ENCODE assay signal across 10 cellular contexts in the genomic region with DNA sequence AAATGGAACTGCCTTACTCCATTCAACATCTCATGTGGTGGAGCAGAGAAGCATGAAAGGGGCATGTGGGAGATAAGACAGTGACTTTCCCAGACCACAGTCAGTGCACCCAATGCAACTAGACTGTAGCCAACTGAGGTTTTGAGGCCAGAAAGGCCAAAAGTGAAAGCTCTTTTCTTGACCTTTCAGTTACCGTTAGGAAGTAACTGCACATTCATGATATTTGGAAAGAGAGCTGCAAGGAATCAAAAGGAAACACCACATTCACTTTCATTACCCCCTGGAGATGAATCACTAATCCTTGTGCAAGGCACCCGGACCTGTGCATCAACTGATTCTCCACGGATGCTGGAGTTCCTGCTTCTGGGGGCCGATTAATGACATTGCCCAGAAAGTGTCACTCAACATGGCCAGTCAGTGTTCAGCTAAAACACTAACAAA.
DNase-seq lines count a peak whose midpoint lies in the region; ATAC-seq, FAIRE-seq and TF ChIP-seq lines count a peak whose summit lies in the region.
"Had no signal": no experiment of that assay in that cellular context is flagged by ENCODE, and none has a peak within 500 bp of the region (broad histone marks: within the 10 kb centered on the region; RNA-seq: fewer than 3 reads in every experiment).

No MANE protein-coding gene starts in this region.

- H3K4me1 ChIP-seq in MM.1S (ENCODE audit: low read length): peaks cover 8% of the 10 kb centered on the region; the same call in 1 of the 2 replicates

- H3F3A ChIP-seq in MM.1S (ENCODE audit: insufficient read depth, low read length): peaks cover 7% of the 10 kb centered on the region; the same call in 1 of the 2 replicates

- H3K79me2 ChIP-seq in MM.1S (ENCODE audit: low read length): no peaks in the 10 kb centered on the region

- no peak overlapping the region for H3K9ac ChIP-seq in MM.1S (ENCODE audit: low read length)

- no peaks in the 10 kb centered on the region for H3K36me3 ChIP-seq in MM.1S (replicated peaks; ENCODE audit: insufficient read depth, low read length)

- H3K4me3 ChIP-seq in MM.1S (ENCODE audit: low read length): no peak overlapping the region

- H3K9me3 ChIP-seq in MM.1S (replicated peaks; ENCODE audit: insufficient read depth, low read length): no peaks in the 10 kb centered on the region

- FAIRE-seq in GM18507 (lab: Jason Lieb, UNC): peak; percentile 66
- FAIRE-seq: TTC549 had no signal

- peak overlapping the region; percentile 21; the same call in 1 of the 2 replicates for H3K4me2 ChIP-seq in MM.1S (ENCODE audit: low read depth, low read length)

- H2AFZ ChIP-seq in MM.1S (ENCODE audit: low read length): no peak overlapping the region

- H3K27me3 ChIP-seq in MM.1S (replicated peaks; ENCODE audit: insufficient read depth, low read length): no peaks in the 10 kb centered on the region

- ATAC-seq in GM21825 (IDR thresholded peaks at IDR 0.05; ENCODE audit: unreplicated experiment): peak; percentile 66
- ATAC-seq in GM18868 (IDR thresholded peaks at IDR 0.05; ENCODE audit: unreplicated experiment): no peak

- H3K9me2 ChIP-seq in MM.1S (replicated peaks; ENCODE audit: insufficient read depth, low read length): no peaks in the 10 kb centered on the region

- TF ChIP-seq CTCF in MM.1S (IDR thresholded peaks at IDR 0.05; ENCODE audit: low read length): no peak

- H4K20me1 ChIP-seq in MM.1S (ENCODE audit: insufficient read depth, low read length): no peaks in the 10 kb centered on the region

- DNase-seq in GM18507 (ENCODE audit: extremely low spot score, insufficient read length, low read depth) (peak; percentile 25), MM.1S (peak; percentile 49), iris pigment epithelial cell (ENCODE audit: low read depth) (peak; percentile 58), RKO (ENCODE audit: low spot score) (no peak), midbrain (lab: John Stamatoyannopoulos, UW) (no peak), hypothalamus (lab: John Stamatoyannopoulos, UW) (no peak)
- DNase-seq: erythroblast had no signal

- no peak overlapping the region for H3K27ac ChIP-seq in MM.1S (ENCODE audit: low read length)

Comparison
In these comparisons a context has a peak if more than half of its experiments do, and no peak if none do; other contexts are left out.
1. DNase-seq: peak in GM18507 (single experiment), MM.1S (single experiment) and iris pigment epithelial cell (single experiment); none in RKO (single experiment), midbrain (single experiment) and hypothalamus (0 of 51).